Comparison of ENCODE assay signal across 8 cellular contexts in the genomic region with DNA sequence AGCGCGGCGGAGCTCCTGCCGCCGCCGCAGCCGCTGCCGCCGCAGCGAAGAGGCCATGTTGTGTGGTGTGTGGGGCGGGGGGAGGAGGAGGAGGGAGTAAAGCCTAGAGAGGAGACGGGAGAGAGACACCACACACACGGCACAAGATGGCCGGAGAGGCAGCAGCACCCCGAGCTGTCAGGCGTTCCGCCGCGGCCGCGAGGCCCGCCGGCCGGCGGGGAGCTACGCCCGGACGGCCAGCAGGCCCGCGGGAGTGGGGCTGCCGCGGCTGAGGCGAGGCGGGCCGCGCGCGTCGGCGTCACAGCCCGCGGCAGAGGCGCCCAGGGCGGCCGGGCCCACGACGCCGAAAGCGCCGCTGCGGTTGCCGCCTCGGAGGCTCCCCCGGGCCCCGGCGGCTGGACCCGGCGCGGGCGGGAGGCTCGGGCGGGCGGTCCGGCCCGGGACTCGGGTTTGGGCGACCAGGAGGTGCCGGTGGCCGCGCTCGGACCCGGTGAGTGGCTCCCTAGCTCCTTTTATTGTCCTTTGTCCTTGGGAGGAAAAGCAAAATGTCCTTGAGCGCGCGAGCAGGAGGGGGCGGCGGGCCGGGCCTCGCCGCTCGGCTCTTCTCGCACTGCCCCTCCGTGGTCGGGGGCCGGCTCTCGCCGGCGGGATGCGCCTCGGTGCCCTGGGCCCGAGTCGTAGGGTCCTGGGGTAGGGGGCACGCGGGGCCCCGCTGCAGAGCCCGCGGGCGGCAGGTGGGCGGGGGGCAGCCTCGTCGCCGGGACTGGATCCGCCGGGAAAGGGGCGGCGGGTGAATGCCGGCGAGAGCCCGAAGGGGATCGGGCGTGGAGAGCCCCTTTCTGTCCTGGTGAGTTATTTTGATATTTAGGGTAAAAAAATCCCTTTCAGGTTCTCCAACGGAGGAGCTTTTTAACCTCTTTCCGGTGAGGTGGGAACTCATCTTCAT. TPM values are rescaled to one million over a fixed set of nuclear protein-coding genes. Genes with fewer than 3 reads are reported as not detected.
DNase-seq lines count a peak whose midpoint lies in the region; ATAC-seq, FAIRE-seq and TF ChIP-seq lines count a peak whose summit lies in the region.

No MANE protein-coding gene starts in this region.

- H3K36me3 ChIP-seq in RWPE2 (ENCODE audit: low read depth) (peaks cover 47% of the 10 kb centered on the region), keratinocyte (ENCODE audit: control insufficient read depth in 2 of 2, extremely low read depth in 1 of 2, insufficient read depth in 2 of 2, low read length in 2 of 2) (peaks cover 0 to 7% of the 10 kb centered on the region in 2 experiments)

- H3K9me1 ChIP-seq in keratinocyte (ENCODE audit: control insufficient read depth, extremely low read depth, insufficient read depth, low read length): no peaks in the 10 kb centered on the region

- no peaks in the 10 kb centered on the region for H3K9me3 ChIP-seq in RWPE2 (ENCODE audit: severe bottlenecking)
- H3K9me3 ChIP-seq in keratinocyte (ENCODE audit: control insufficient read depth, low read depth, low read length): no peaks in the 10 kb centered on the region

- H3K27ac ChIP-seq in RWPE2 (ENCODE audit: poor library complexity, severe bottlenecking) (peak overlapping the region; percentile 89), keratinocyte (ENCODE audit: control insufficient read depth, insufficient read depth, low read length) (peak overlapping the region; percentile 96)

- no peaks in the 10 kb centered on the region for H3K27me3 ChIP-seq in RWPE2 (ENCODE audit: insufficient read depth, poor library complexity, severe bottlenecking)
- no peaks in the 10 kb centered on the region for H3K27me3 ChIP-seq in keratinocyte (ENCODE audit: control insufficient read depth, extremely low read depth, insufficient read depth, low read length)

- H3K4me3 ChIP-seq in RWPE2 (ENCODE audit: severe bottlenecking): peak overlapping the region; percentile 95
- H3K4me3 ChIP-seq in astrocyte of the cerebellum (ENCODE audit: low read depth, low read length): peak overlapping the region; percentile 58
- peak overlapping the region; percentile 72 to 97 (median 79) for H3K4me3 ChIP-seq in keratinocyte (ENCODE audit: control insufficient read depth in 2 of 3, extremely low read depth in 1 of 3, insufficient read depth in 2 of 3, low read depth in 1 of 3, low read length in 3 of 3)

- H3K4me2 ChIP-seq in keratinocyte (ENCODE audit: control insufficient read depth, extremely low read depth, insufficient read depth, low read depth, low read length): no peak overlapping the region

- no peak for TF ChIP-seq CTCF in RWPE2 (IDR thresholded peaks at IDR 0.05; ENCODE audit: poor library complexity, severe bottlenecking)
- no peak for TF ChIP-seq CTCF in astrocyte of the cerebellum (IDR thresholded peaks at IDR 0.05; ENCODE audit: low read depth, low read length, missing control alignments)
- TF ChIP-seq CTCF in keratinocyte (optimal IDR thresholded peaks at IDR 0.05 in 1 of 3, IDR thresholded peaks at IDR 0.05 in 1 of 3, conservative IDR thresholded peaks at IDR 0.05 in 1 of 3; ENCODE audit: extremely low read depth in 1 of 3, insufficient read depth in 2 of 3, low read length in 3 of 3): peak in 1 of 3 experiments; percentile 6

- H4K20me1 ChIP-seq in keratinocyte (ENCODE audit: control insufficient read depth, extremely low read depth, insufficient read depth, low read length): no peaks in the 10 kb centered on the region

- dilution Hi-C loops in keratinocyte (cut with MboI; ENCODE audit: extremely low pct_ligation_motif_present, low sequenced_read_pairs): no loop called here

- peak; percentile 11 for DNase-seq in activated T-cell treated with anti-CD3 and anti-CD28 coated beads for 1 hour (ENCODE audit: low read depth)
- DNase-seq in activated T-cell treated with anti-CD3 and anti-CD28 coated beads for 4 hours: no peak
- no peak for DNase-seq in RWPE2 (ENCODE audit: low spot score)
- DNase-seq in astrocyte of the cerebellum (ENCODE audit: low read depth): no peak
- DNase-seq in keratinocyte (ENCODE audit: low read depth, low spot score): no peak
- DNase-seq in stimulated activated CD4-positive, alpha-beta T cell treated with anti-CD3 and anti-CD28 coated beads, TNF-alpha, amount 100 ng/mL, for 1 hour (ENCODE audit: low read depth in 3 of 3, low spot score in 1 of 3): peak in 2 of 3 donors; percentile 13 to 31
- no peak for DNase-seq in NCI-H82 (lab: John Stamatoyannopoulos, UW)

- peak; percentile 53 for ATAC-seq in HG02981 (IDR thresholded peaks at IDR 0.05; ENCODE audit: unreplicated experiment)
- peak; percentile 77 for ATAC-seq in RWPE2 (ENCODE audit: low read depth)

- in situ Hi-C loops in astrocyte of the cerebellum (cut with HindIII; ENCODE audit: low sequenced_read_pairs): no loop called here

- H3K4me1 ChIP-seq in RWPE2 (ENCODE audit: insufficient read depth, poor library complexity, severe bottlenecking) (peaks cover 34% of the 10 kb centered on the region), keratinocyte (ENCODE audit: control insufficient read depth, extremely low read depth, insufficient read depth, low read length) (peaks cover 29% of the 10 kb centered on the region)

- no peak overlapping the region for H2AFZ ChIP-seq in keratinocyte (ENCODE audit: control insufficient read depth, low read length)

- H3K79me2 ChIP-seq in keratinocyte (ENCODE audit: control insufficient read depth, insufficient read depth, low read length): peaks cover 56% of the 10 kb centered on the region

- peak overlapping the region; percentile 96 for H3K9ac ChIP-seq in keratinocyte (ENCODE audit: control insufficient read depth, extremely low read depth, insufficient read depth, low read length)

- FAIRE-seq in keratinocyte (lab: Jason Lieb, UNC): no peak

RNA-seq across cellular contexts. Expression of gene CHD2, which starts 17.2 kb away (rescaled TPM):
- polyA plus RNA-seq in keratinocyte: 35.3 to 62.0 TPM (median 50.8 TPM) in 3 replicates
- polyA plus RNA-seq in keratinocyte (2011; ENCODE audit: low read depth): 361 TPM
- 35.2 and 40.9 TPM in 2 replicates for polyA plus RNA-seq in keratinocyte (2011; cell fraction: cytosol; rRNA removed)
- polyA plus RNA-seq in keratinocyte (2011; cell fraction: nucleus; rRNA removed): 193 and 213 TPM in 2 replicates
- polyA plus RNA-seq in keratinocyte (2012; ENCODE audit: low replicate concordance): 30.4 and 63.0 TPM in 2 replicates
- 64.5 to 125 TPM (median 70.1 TPM) in 3 replicates for polyA minus RNA-seq in keratinocyte
- 31.3 TPM for polyA minus RNA-seq in keratinocyte (2011; cell fraction: cytosol; rRNA and poly(A)+ RNA removed)
- 143 and 290 TPM in 2 replicates for polyA minus RNA-seq in keratinocyte (2011; cell fraction: nucleus; rRNA and poly(A)+ RNA removed)

Comparison
In these comparisons a context has a peak if more than half of its experiments do, and no peak if none do; other contexts are left out.
1. DNase-seq: peak in activated T-cell treated with anti-CD3 and anti-CD28 coated beads for 1 hour (single experiment) and stimulated activated CD4-positive, alpha-beta T cell treated with anti-CD3 and anti-CD28 coated beads, TNF-alpha, amount 100 ng/mL, for 1 hour (2 of 3); none in activated T-cell treated with anti-CD3 and anti-CD28 coated beads for 4 hours (single experiment), RWPE2 (single experiment), astrocyte of the cerebellum (single experiment), keratinocyte (single experiment) and NCI-H82 (single experiment).
2. Peak in every context shown above with its lines, with median percentiles within 50 percentile points of each other: H3K4me3 ChIP-seq.